27 cellular contexts compared by ENCODE assay signal in the genomic region with DNA sequence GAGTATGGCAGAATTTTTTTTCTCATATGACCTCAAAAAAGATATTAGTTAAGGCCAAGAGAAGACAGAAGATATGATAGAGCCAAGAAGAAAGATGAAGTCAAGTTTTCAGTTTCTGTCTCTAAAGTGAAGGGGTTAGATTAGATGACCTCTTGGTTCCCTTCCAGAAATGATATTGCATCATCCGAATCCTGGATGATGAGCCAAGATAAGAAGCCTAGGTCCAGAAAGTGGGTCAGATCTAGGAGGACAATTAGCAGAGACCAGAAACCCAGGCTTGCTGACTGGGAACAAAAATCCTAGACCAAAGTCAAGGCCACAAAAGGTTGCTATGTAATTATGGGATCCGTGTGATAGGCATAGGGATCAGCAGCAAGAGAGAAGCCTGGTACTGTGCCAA. TPM values are rescaled to one million over a fixed set of nuclear protein-coding genes. Genes with fewer than 3 reads are reported as not detected.
"Had no signal": no experiment of that assay in that cellular context is flagged by ENCODE, and none has a peak within 500 bp of the region (broad histone marks: within the 10 kb centered on the region; RNA-seq: fewer than 3 reads in every experiment).

No MANE protein-coding gene starts in this region.

- H3K36me3 ChIP-seq: ascending aorta, cardiac muscle cell had no signal

- H3K27ac Mint-ChIP-seq: activated B cell treated with CpG ODN at 0.5 μM for 24 hours; activated CD4-positive, alpha-beta T cell treated with anti-CD3 and anti-CD28 coated beads, Interleukin-2, amount 10 ng/mL, durations not matched to agents 24 days and 14 days; activated CD8-positive, alpha-beta memory T cell treated with anti-CD3 and anti-CD28 coated beads, Interleukin-2, amount 10 ng/mL, durations not matched to agents 7 days and 5 days; activated naive CD4-positive, alpha-beta T cell treated with anti-CD3 and anti-CD28 coated beads, Interleukin-2, amount 50 U/mL, for 24 hours; activated T-cell treated with anti-CD3 and anti-CD28 coated beads, Interleukin-2, amount 50 U/mL, for 24 hours; activated T-helper 1 cell treated with anti-CD3 and anti-CD28 coated beads, Interleukin-12 subunit alpha, Interleukin-12 subunit beta, Interleukin-2, Interleukin-4 antibody, amounts not matched to agents 30 ng/mL and 10 ng/mL and 1 ng/mL, durations not matched to agents 14 hours and 24 hours and 36 hours; brain; T-helper 1 cell treated with Interleukin-12 subunit alpha and Interleukin-12 subunit beta and Interleukin-4 antibody, amounts not matched to agents 30 μg/mL and 1 μg/mL, for 36 hours had no signal

- DNase-seq: activated B cell treated with CpG ODN at 0.5 μM for 24 hours; activated CD4-positive, alpha-beta T cell treated with anti-CD3 and anti-CD28 coated beads for 1 hour; activated CD4-positive, alpha-beta T cell treated with anti-CD3 and anti-CD28 coated beads, Interleukin-2, amount 10 ng/mL, durations not matched to agents 24 days and 14 days; activated CD4-positive, alpha-beta T cell treated with anti-CD3 and anti-CD28 coated beads, Interleukin-2, amount 50 U/mL, for 48 hours; activated CD8-positive, alpha-beta memory T cell treated with anti-CD3 and anti-CD28 coated beads, Interleukin-2, amount 10 ng/mL, durations not matched to agents 7 days and 5 days; activated effector memory CD4-positive, alpha-beta T cell treated with Interleukin-2 at 50 U/mL for 16 hours; activated naive CD4-positive, alpha-beta T cell; activated T-cell treated with anti-CD3 and anti-CD28 coated beads, Interleukin-2, amount 50 U/mL, for 24 hours; amniotic stem cell; Kasumi-1; KBM-7; NCI-H1048; NCI-H1930; NCI-H2107; NCI-H510A treated with DMSO at 0.1 percent for 48 hours; NCI-H774; PC-3; SHP77; T-helper 9 cell had no signal

- H3K27ac ChIP-seq: ascending aorta, cardiac muscle cell had no signal

- H3K36me3 Mint-ChIP-seq: activated CD8-positive, alpha-beta memory T cell treated with anti-CD3 and anti-CD28 coated beads, Interleukin-2, amount 10 ng/mL, durations not matched to agents 7 days and 5 days; activated naive CD4-positive, alpha-beta T cell treated with anti-CD3 and anti-CD28 coated beads, Interleukin-2, amount 50 U/mL, for 24 hours; brain had no signal

- H3K4me1 Mint-ChIP-seq: activated CD4-positive, alpha-beta T cell treated with anti-CD3 and anti-CD28 coated beads, Interleukin-2, amount 10 ng/mL, durations not matched to agents 24 days and 14 days; activated CD8-positive, alpha-beta memory T cell treated with anti-CD3 and anti-CD28 coated beads, Interleukin-2, amount 10 ng/mL, durations not matched to agents 7 days and 5 days; activated naive CD4-positive, alpha-beta T cell treated with anti-CD3 and anti-CD28 coated beads, Interleukin-2, amount 50 U/mL, for 24 hours; brain had no signal

- H3K4me3 ChIP-seq: ascending aorta, cardiac muscle cell had no signal

- H3K4me1 ChIP-seq: ascending aorta had no signal

- H3K9me3 Mint-ChIP-seq: activated B cell treated with CpG ODN at 0.5 μM for 24 hours; activated CD4-positive, alpha-beta T cell treated with anti-CD3 and anti-CD28 coated beads, Interleukin-2, amount 10 ng/mL, durations not matched to agents 24 days and 14 days; activated naive CD4-positive, alpha-beta T cell treated with anti-CD3 and anti-CD28 coated beads, Interleukin-2, amount 50 U/mL, for 24 hours; activated T-cell treated with anti-CD3 and anti-CD28 coated beads, Interleukin-2, amount 50 U/mL, for 24 hours; activated T-helper 1 cell treated with anti-CD3 and anti-CD28 coated beads, Interleukin-12 subunit alpha, Interleukin-12 subunit beta, Interleukin-2, Interleukin-4 antibody, amounts not matched to agents 30 ng/mL and 10 ng/mL and 1 ng/mL, durations not matched to agents 14 hours and 24 hours and 36 hours; brain; T-helper 1 cell treated with Interleukin-12 subunit alpha and Interleukin-12 subunit beta and Interleukin-4 antibody, amounts not matched to agents 30 μg/mL and 1 μg/mL, for 36 hours had no signal

- H3K27me3 ChIP-seq: ascending aorta, cardiac muscle cell had no signal

- FAIRE-seq: RCC 7860, TTC549 had no signal

- H3K9me3 ChIP-seq: ascending aorta had no signal

- H3K27me3 Mint-ChIP-seq: activated B cell treated with CpG ODN at 0.5 μM for 24 hours; activated CD4-positive, alpha-beta T cell treated with anti-CD3 and anti-CD28 coated beads, Interleukin-2, amount 10 ng/mL, durations not matched to agents 24 days and 14 days; activated CD8-positive, alpha-beta memory T cell treated with anti-CD3 and anti-CD28 coated beads, Interleukin-2, amount 10 ng/mL, durations not matched to agents 7 days and 5 days; activated naive CD4-positive, alpha-beta T cell treated with anti-CD3 and anti-CD28 coated beads, Interleukin-2, amount 50 U/mL, for 24 hours; brain had no signal

- H3K4me3 Mint-ChIP-seq: activated B cell treated with CpG ODN at 0.5 μM for 24 hours; activated CD4-positive, alpha-beta T cell treated with anti-CD3 and anti-CD28 coated beads, Interleukin-2, amount 10 ng/mL, durations not matched to agents 24 days and 14 days; activated CD8-positive, alpha-beta memory T cell treated with anti-CD3 and anti-CD28 coated beads, Interleukin-2, amount 10 ng/mL, durations not matched to agents 7 days and 5 days; activated naive CD4-positive, alpha-beta T cell treated with anti-CD3 and anti-CD28 coated beads, Interleukin-2, amount 50 U/mL, for 24 hours; activated T-cell treated with anti-CD3 and anti-CD28 coated beads, Interleukin-2, amount 50 U/mL, for 24 hours; activated T-helper 1 cell treated with anti-CD3 and anti-CD28 coated beads, Interleukin-12 subunit alpha, Interleukin-12 subunit beta, Interleukin-2, Interleukin-4 antibody, amounts not matched to agents 30 ng/mL and 10 ng/mL and 1 ng/mL, durations not matched to agents 14 hours and 24 hours and 36 hours; brain; T-helper 1 cell treated with Interleukin-12 subunit alpha and Interleukin-12 subunit beta and Interleukin-4 antibody, amounts not matched to agents 30 μg/mL and 1 μg/mL, for 36 hours had no signal

RNA-seq across cellular contexts. Expression of a gene that starts 20.2 kb away (rescaled TPM):
- total RNA-seq: activated B cell treated with CpG ODN at 0.5 μM for 24 hours; activated CD4-positive, alpha-beta T cell treated with anti-CD3 and anti-CD28 coated beads, Interleukin-2, amount 10 ng/mL, durations not matched to agents 24 days and 14 days; activated T-helper 1 cell treated with anti-CD3 and anti-CD28 coated beads, Interleukin-12 subunit alpha, Interleukin-12 subunit beta, Interleukin-2, Interleukin-4 antibody, amounts not matched to agents 30 ng/mL and 10 ng/mL and 1 ng/mL, durations not matched to agents 14 hours and 24 hours and 36 hours; ascending aorta; PC-3 had no signal
